ENCODE assay signal across 18 cellular contexts in genomic region chr1:169027607-169028320, GRCh38.
A peak's percentile ranks its signal among the peaks of the same experiment; 100 is the strongest.
DNase-seq lines count a peak whose midpoint lies in the region; ATAC-seq and TF ChIP-seq lines count a peak whose summit lies in the region.
"Had no signal": no experiment of that assay in that cellular context is flagged by ENCODE, and none has a peak within 500 bp of the region (broad histone marks: within the 10 kb centered on the region; RNA-seq: fewer than 3 reads in every experiment).

No MANE protein-coding gene starts in this region.

- intact Hi-C loops in A673 (cut with micrococcal nuclease; ENCODE audit: unreplicated experiment) (no loop called here), colonic mucosa (cut with DNase I) (no loop called here)

- no peaks in the 10 kb centered on the region for H3K79me2 ChIP-seq in parathyroid adenoma

- H2AFZ ChIP-seq in parathyroid adenoma: no peak overlapping the region

- H3K27ac ChIP-seq in parathyroid adenoma (peak overlapping the region; percentile 68), A673 (ENCODE audit: low read depth, low read length, poor library complexity, severe bottlenecking) (no peak overlapping the region), colonic mucosa (no peak overlapping the region)
- H3K27ac ChIP-seq: C4-2B, coronary artery, left ventricle myocardium inferior had no signal

- ATAC-seq in GM18907 (IDR thresholded peaks at IDR 0.05; ENCODE audit: unreplicated experiment) (peak; percentile 44), GM21786 (IDR thresholded peaks at IDR 0.05; ENCODE audit: unreplicated experiment) (peak; percentile 45), HG03571 (IDR thresholded peaks at IDR 0.05; ENCODE audit: unreplicated experiment) (peak; percentile 61)
- ATAC-seq: esophagus mucosa, natural killer cell, sciatic nerve had no signal

- POLR2A ChIA-PET in A673 (lab: Charles Lee; ENCODE audit: low non-redundant PET): no interaction called here

- H3K36me3 ChIP-seq in parathyroid adenoma (ENCODE audit: control insufficient read depth, insufficient read depth, low read length) (no peaks in the 10 kb centered on the region), A673 (ENCODE audit: insufficient read depth, low read length, poor library complexity, severe bottlenecking) (no peaks in the 10 kb centered on the region), colonic mucosa (no peaks in the 10 kb centered on the region)
- H3K36me3 ChIP-seq: left ventricle myocardium inferior had no signal

- H3K4me3 ChIP-seq in parathyroid adenoma (ENCODE audit: low read depth, low read length) (peak overlapping the region; percentile 25), A673 (ENCODE audit: low read depth, low read length, poor library complexity, severe bottlenecking) (no peak overlapping the region), colonic mucosa (no peak overlapping the region)
- H3K4me3 ChIP-seq: coronary artery, left ventricle myocardium inferior had no signal

- no peaks in the 10 kb centered on the region for H3K27me3 ChIP-seq in parathyroid adenoma (ENCODE audit: control insufficient read depth, insufficient read depth, low read length)
- no peaks in the 10 kb centered on the region for H3K27me3 ChIP-seq in A673 (replicated peaks; ENCODE audit: insufficient read depth, low read depth, low read length, poor library complexity)
- H3K27me3 ChIP-seq in colonic mucosa: no peaks in the 10 kb centered on the region

- no peak for DNase-seq in A673 (ENCODE audit: low spot score)
- no peak for DNase-seq in colonic mucosa
- DNase-seq in NCI-H446 treated with DMSO at 0.1 percent for 48 hours (lab: John Stamatoyannopoulos, UW): no peak
- no peak for DNase-seq in NCI-H2081 (lab: John Stamatoyannopoulos, UW)
- DNase-seq: activated CD4-positive, alpha-beta T cell treated with anti-CD3 and anti-CD28 coated beads, Interleukin-2, amount 10 ng/mL, durations not matched to agents 7 days and 5 days; amygdala; left ventricle myocardium inferior; natural killer cell; NCI-H524; T-helper 2 cell had no signal

- no peak overlapping the region for H3K9ac ChIP-seq in parathyroid adenoma
- no peak overlapping the region for H3K9ac ChIP-seq in colonic mucosa (ENCODE audit: low read depth in 2 of 2, low read length in 2 of 2)

- TF ChIP-seq CTCF in parathyroid adenoma (IDR thresholded peaks at IDR 0.05): no peak
- TF ChIP-seq CTCF in A673 (conservative IDR thresholded peaks at IDR 0.05; ENCODE audit: low read depth, low read length): no peak
- TF ChIP-seq CTCF in colonic mucosa (IDR thresholded peaks at IDR 0.05): no peak

- H3K4me2 ChIP-seq in parathyroid adenoma (ENCODE audit: low read length): peak overlapping the region; percentile 39

- CTCF ChIA-PET in A673 (lab: Charles Lee): no interaction called here

- no peaks in the 10 kb centered on the region for H3K9me3 ChIP-seq in parathyroid adenoma (ENCODE audit: control insufficient read depth, low read length)
- no peaks in the 10 kb centered on the region for H3K9me3 ChIP-seq in A673 (ENCODE audit: low read depth, low read length, poor library complexity, severe bottlenecking)
- no peaks in the 10 kb centered on the region for H3K9me3 ChIP-seq in colonic mucosa
- H3K9me3 ChIP-seq: left ventricle myocardium inferior had no signal

- H3K4me1 ChIP-seq in parathyroid adenoma (peaks cover 11% of the 10 kb centered on the region), A673 (ENCODE audit: insufficient read depth, low read length, poor library complexity, severe bottlenecking) (no peaks in the 10 kb centered on the region), colonic mucosa (no peaks in the 10 kb centered on the region)

- no TSS peak for BruUV-seq in A673 (replicated peaks; lab: Mats Ljungman, UMichigan)
